ENCODE assay signal across 16 cellular contexts in genomic region chr1:74323937-74324473, GRCh38.
"Had no signal": no experiment of that assay in that cellular context is flagged by ENCODE, and none has a peak within 500 bp of the region (broad histone marks: within the 10 kb centered on the region; RNA-seq: fewer than 3 reads in every experiment).

No MANE protein-coding gene starts in this region.

- H3K36me3 ChIP-seq: adrenal gland, colonic mucosa had no signal

- H3K4me3 ChIP-seq: adrenal gland, colonic mucosa, psoas muscle had no signal

- FAIRE-seq: TTC549 had no signal

- H3K27ac ChIP-seq: adrenal gland, colonic mucosa, foreskin keratinocyte, psoas muscle had no signal

- H3K4me1 ChIP-seq: adrenal gland, colonic mucosa, foreskin keratinocyte, psoas muscle had no signal

- DNase-seq: activated B cell treated with CpG ODN at 0.5 μM for 24 hours; activated CD4-positive, alpha-beta T cell treated with anti-CD3 and anti-CD28 coated beads for 48 hours; activated CD8-positive, alpha-beta T cell treated with anti-CD3 and anti-CD28 coated beads for 36 hours; activated effector memory CD4-positive, alpha-beta T cell treated with Interleukin-2 at 50 U/mL for 16 hours; activated T-cell treated with anti-CD3 and anti-CD28 coated beads, Interleukin-2, amount 50 U/mL, for 4 hours; adrenal gland; central memory CD4-positive, alpha-beta T cell; colonic mucosa; foreskin keratinocyte; glutamatergic neuron; midbrain; psoas muscle; stimulated activated CD4-positive, alpha-beta T cell treated with anti-CD3 and anti-CD28 coated beads, Interleukin-1b, Interleukin-23, amount 100 ng/mL, for 48 hours; stimulated activated naive CD8-positive, alpha-beta T cell treated with anti-CD3 and anti-CD28 coated beads, Interleukin-15, amount 100 ng/mL, for 72 hours; T-helper 2 cell had no signal

- H3K9me3 ChIP-seq: adrenal gland, colonic mucosa, psoas muscle had no signal

- H3K27me3 ChIP-seq: adrenal gland, colonic mucosa, foreskin keratinocyte had no signal
